12 cellular contexts compared by ENCODE assay signal in the genomic region with DNA sequence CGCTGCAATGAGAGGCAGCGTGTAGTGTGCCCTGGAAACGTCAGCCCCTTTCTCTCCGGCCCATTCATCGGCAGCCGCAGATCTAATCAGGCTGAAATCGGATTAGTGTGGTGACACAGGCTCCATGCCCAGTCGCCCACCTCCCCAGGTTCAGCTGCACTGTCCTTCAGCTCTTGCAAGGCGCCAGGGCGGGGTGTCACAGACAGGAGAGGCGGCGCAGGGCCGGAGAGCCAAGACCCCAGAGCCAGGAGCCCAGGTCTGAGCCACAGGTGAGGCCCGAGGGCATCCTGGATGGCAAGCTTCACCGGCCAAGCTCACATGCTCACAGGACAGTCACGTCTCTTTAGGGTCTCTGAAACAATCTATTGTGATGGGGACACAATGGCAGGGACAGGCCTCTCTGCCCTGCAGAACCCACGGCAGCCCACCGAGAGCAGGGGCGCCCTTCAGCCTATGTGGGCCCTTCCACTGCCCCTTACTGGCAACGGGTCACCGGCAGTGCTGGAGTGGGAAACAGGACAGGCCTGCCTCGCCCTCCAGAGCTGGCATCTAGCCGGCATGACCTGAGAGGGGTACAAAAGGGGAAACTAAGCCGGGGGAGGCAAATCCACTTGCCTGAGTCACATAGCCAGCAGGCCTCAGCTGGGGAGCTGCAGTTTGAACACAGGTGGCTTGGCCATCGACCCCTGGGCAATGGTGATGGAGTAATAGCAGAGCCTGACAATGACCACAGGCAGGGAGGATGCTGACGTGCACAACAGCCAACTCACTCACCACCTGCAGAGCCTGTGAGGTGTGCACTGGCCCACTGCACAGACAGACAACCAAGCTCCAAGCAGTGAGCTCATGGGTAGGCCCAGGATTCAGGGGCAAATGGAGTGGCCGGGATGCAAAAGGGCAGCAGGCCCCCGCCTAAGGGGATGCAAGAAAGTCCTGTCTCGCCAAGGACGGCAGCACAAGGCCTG. TPM values are rescaled to one million over a fixed set of nuclear protein-coding genes. Genes with fewer than 3 reads are reported as not detected.
DNase-seq lines count a peak whose midpoint lies in the region; ATAC-seq, FAIRE-seq and TF ChIP-seq lines count a peak whose summit lies in the region.
"Had no signal": no experiment of that assay in that cellular context is flagged by ENCODE, and none has a peak within 500 bp of the region (broad histone marks: within the 10 kb centered on the region; RNA-seq: fewer than 3 reads in every experiment).

No MANE protein-coding gene starts in this region.

- no peak overlapping the region for H3K9ac ChIP-seq in adipocyte (ENCODE audit: low read length)
- H3K9ac ChIP-seq in keratinocyte (ENCODE audit: control insufficient read depth, extremely low read depth, insufficient read depth, low read length), result peak overlapping the region; percentile 35
- H3K9ac ChIP-seq in skeletal muscle satellite cell (ENCODE audit: low read depth, low read length), result peak overlapping the region; percentile 16
- H3K9ac ChIP-seq in colonic mucosa (ENCODE audit: low read depth in 2 of 2, low read length in 2 of 2), result no peak overlapping the region

- TF ChIP-seq CTCF in keratinocyte (optimal IDR thresholded peaks at IDR 0.05 in 1 of 3, IDR thresholded peaks at IDR 0.05 in 1 of 3, conservative IDR thresholded peaks at IDR 0.05 in 1 of 3; ENCODE audit: extremely low read depth in 1 of 3, insufficient read depth in 2 of 3, low read length in 3 of 3), result no peak
- TF ChIP-seq CTCF in colonic mucosa (IDR thresholded peaks at IDR 0.05), result no peak

- H3K4me3 ChIP-seq in adipocyte (ENCODE audit: low read length), result no peak overlapping the region
- no peak overlapping the region for H3K4me3 ChIP-seq in keratinocyte (ENCODE audit: control insufficient read depth in 2 of 3, extremely low read depth in 1 of 3, insufficient read depth in 2 of 3, low read depth in 1 of 3, low read length in 3 of 3)
- no peak overlapping the region for H3K4me3 ChIP-seq in skeletal muscle satellite cell (ENCODE audit: low read length)
- H3K4me3 ChIP-seq in colonic mucosa, result no peak overlapping the region
- H3K4me3 ChIP-seq: testis had no signal

- H2AFZ ChIP-seq in keratinocyte (ENCODE audit: control insufficient read depth, low read length), result no peak overlapping the region

- H3K27me3 ChIP-seq in adipocyte (replicated peaks; ENCODE audit: control insufficient read depth, insufficient read depth, low read length), result no peaks in the 10 kb centered on the region
- no peaks in the 10 kb centered on the region for H3K27me3 ChIP-seq in keratinocyte (ENCODE audit: control insufficient read depth, extremely low read depth, insufficient read depth, low read length)
- no peaks in the 10 kb centered on the region for H3K27me3 ChIP-seq in skeletal muscle satellite cell (ENCODE audit: control insufficient read depth, insufficient read depth, low read length)
- no peaks in the 10 kb centered on the region for H3K27me3 ChIP-seq in colonic mucosa
- H3K27me3 ChIP-seq: testis had no signal

- peaks cover 24% of the 10 kb centered on the region for H4K20me1 ChIP-seq in keratinocyte (ENCODE audit: control insufficient read depth, extremely low read depth, insufficient read depth, low read length)

- dilution Hi-C loops in keratinocyte (cut with MboI; ENCODE audit: extremely low pct_ligation_motif_present, low sequenced_read_pairs), result no loop called here

- H3K4me2 ChIP-seq in keratinocyte (ENCODE audit: control insufficient read depth, extremely low read depth, insufficient read depth, low read depth, low read length) (peak overlapping the region; percentile 42), skeletal muscle satellite cell (ENCODE audit: low read length) (peak overlapping the region; percentile 33)

- intact Hi-C loops in colonic mucosa (cut with DNase I), result no loop called here

- H3K9me1 ChIP-seq in keratinocyte (ENCODE audit: control insufficient read depth, extremely low read depth, insufficient read depth, low read length), result peaks cover 9% of the 10 kb centered on the region

- H3K27ac ChIP-seq in keratinocyte (ENCODE audit: control insufficient read depth, insufficient read depth, low read length) (peak overlapping the region; percentile 53), colonic mucosa (no peak overlapping the region)
- H3K27ac ChIP-seq: testis had no signal

- H3K36me3 ChIP-seq in adipocyte (ENCODE audit: control insufficient read depth, insufficient read depth, low read length, severe bottlenecking) (no peaks in the 10 kb centered on the region), keratinocyte (ENCODE audit: control insufficient read depth in 2 of 2, extremely low read depth in 1 of 2, insufficient read depth in 2 of 2, low read length in 2 of 2) (peaks cover 13 to 15% of the 10 kb centered on the region in 2 experiments), skeletal muscle satellite cell (ENCODE audit: insufficient read depth, low read length) (no peaks in the 10 kb centered on the region), colonic mucosa (no peaks in the 10 kb centered on the region)

- peaks cover 7% of the 10 kb centered on the region for H3K4me1 ChIP-seq in adipocyte (ENCODE audit: control insufficient read depth, insufficient read depth, low read length)
- peaks cover 20% of the 10 kb centered on the region for H3K4me1 ChIP-seq in keratinocyte (ENCODE audit: control insufficient read depth, extremely low read depth, insufficient read depth, low read length)
- H3K4me1 ChIP-seq in skeletal muscle satellite cell (ENCODE audit: control insufficient read depth, insufficient read depth, low read length), result peaks cover 20% of the 10 kb centered on the region
- no peaks in the 10 kb centered on the region for H3K4me1 ChIP-seq in colonic mucosa
- H3K4me1 ChIP-seq: testis had no signal

- FAIRE-seq in keratinocyte (lab: Jason Lieb, UNC), result peak; percentile 17

- H3K79me2 ChIP-seq in keratinocyte (ENCODE audit: control insufficient read depth, insufficient read depth, low read length), result peaks cover 79% of the 10 kb centered on the region

- DNase-seq in NAMALWA (ENCODE audit: low spot score) (peak; percentile 16), adipocyte (ENCODE audit: low read depth) (peak; percentile 12), keratinocyte (ENCODE audit: low read depth, low spot score) (no peak), colonic mucosa (no peak), NCI-H2196 treated with DMSO at 0.1 percent for 48 hours (lab: John Stamatoyannopoulos, UW; ENCODE audit: unreplicated experiment) (no peak), NCI-H774 (lab: John Stamatoyannopoulos, UW) (no peak)
- DNase-seq: activated CD8-positive, alpha-beta memory T cell treated with anti-CD3 and anti-CD28 coated beads, Interleukin-2, amount 50 U/mL, for 4 hours; hippocampal formation; midbrain; testis had no signal

- no peaks in the 10 kb centered on the region for H3K9me3 ChIP-seq in adipocyte (ENCODE audit: control insufficient read depth, low read length)
- no peaks in the 10 kb centered on the region for H3K9me3 ChIP-seq in keratinocyte (ENCODE audit: control insufficient read depth, low read depth, low read length)
- H3K9me3 ChIP-seq in skeletal muscle satellite cell (replicated peaks; ENCODE audit: low read length), result no peaks in the 10 kb centered on the region
- H3K9me3 ChIP-seq in colonic mucosa, result no peaks in the 10 kb centered on the region
- H3K9me3 ChIP-seq: testis had no signal

- ATAC-seq in HG03045 (IDR thresholded peaks at IDR 0.05; ENCODE audit: unreplicated experiment), result no peak

RNA-seq across cellular contexts. Expression of gene VAV2, which starts 48.1 kb away (rescaled TPM):
- 16.4 to 32.1 TPM (median 18.2 TPM) in 3 replicates for polyA plus RNA-seq in keratinocyte
- polyA plus RNA-seq in keratinocyte (2011; ENCODE audit: low read depth), result 5.5 TPM
- 15.8 and 23.4 TPM in 2 replicates for polyA plus RNA-seq in keratinocyte (2011; cell fraction: cytosol; rRNA removed)
- 34.4 and 38.2 TPM in 2 replicates for polyA plus RNA-seq in keratinocyte (2011; cell fraction: nucleus; rRNA removed)
- polyA plus RNA-seq in keratinocyte (2012; ENCODE audit: low replicate concordance), result 8.7 and 37.0 TPM in 2 replicates
- 28.5 to 58.4 TPM (median 37.2 TPM) in 3 replicates for polyA minus RNA-seq in keratinocyte
- polyA minus RNA-seq in keratinocyte (2011; cell fraction: cytosol; rRNA and poly(A)+ RNA removed), result 39.5 TPM
- polyA minus RNA-seq in keratinocyte (2011; cell fraction: nucleus; rRNA and poly(A)+ RNA removed), result 25.2 and 36.2 TPM in 2 replicates
- total RNA-seq in skeletal muscle satellite cell (2012; rRNA removed), result 10.9 and 12.9 TPM in 2 replicates
- total RNA-seq in colonic mucosa, result 10 to 100 TPM; 30.7 to 45.1 TPM

Comparison
In these comparisons a context has a peak if more than half of its experiments do, and no peak if none do; other contexts are left out.
1. DNase-seq: peak in NAMALWA (single experiment) and adipocyte (single experiment); none in keratinocyte (single experiment), colonic mucosa (single experiment), NCI-H2196 treated with DMSO at 0.1 percent for 48 hours (single experiment) and NCI-H774 (single experiment).
2. H3K9ac ChIP-seq: peak in keratinocyte (single experiment) and skeletal muscle satellite cell (single experiment); none in adipocyte (single experiment) and colonic mucosa (0 of 2).